ENCODE assay signal across 1 cellular context in the genomic region with DNA sequence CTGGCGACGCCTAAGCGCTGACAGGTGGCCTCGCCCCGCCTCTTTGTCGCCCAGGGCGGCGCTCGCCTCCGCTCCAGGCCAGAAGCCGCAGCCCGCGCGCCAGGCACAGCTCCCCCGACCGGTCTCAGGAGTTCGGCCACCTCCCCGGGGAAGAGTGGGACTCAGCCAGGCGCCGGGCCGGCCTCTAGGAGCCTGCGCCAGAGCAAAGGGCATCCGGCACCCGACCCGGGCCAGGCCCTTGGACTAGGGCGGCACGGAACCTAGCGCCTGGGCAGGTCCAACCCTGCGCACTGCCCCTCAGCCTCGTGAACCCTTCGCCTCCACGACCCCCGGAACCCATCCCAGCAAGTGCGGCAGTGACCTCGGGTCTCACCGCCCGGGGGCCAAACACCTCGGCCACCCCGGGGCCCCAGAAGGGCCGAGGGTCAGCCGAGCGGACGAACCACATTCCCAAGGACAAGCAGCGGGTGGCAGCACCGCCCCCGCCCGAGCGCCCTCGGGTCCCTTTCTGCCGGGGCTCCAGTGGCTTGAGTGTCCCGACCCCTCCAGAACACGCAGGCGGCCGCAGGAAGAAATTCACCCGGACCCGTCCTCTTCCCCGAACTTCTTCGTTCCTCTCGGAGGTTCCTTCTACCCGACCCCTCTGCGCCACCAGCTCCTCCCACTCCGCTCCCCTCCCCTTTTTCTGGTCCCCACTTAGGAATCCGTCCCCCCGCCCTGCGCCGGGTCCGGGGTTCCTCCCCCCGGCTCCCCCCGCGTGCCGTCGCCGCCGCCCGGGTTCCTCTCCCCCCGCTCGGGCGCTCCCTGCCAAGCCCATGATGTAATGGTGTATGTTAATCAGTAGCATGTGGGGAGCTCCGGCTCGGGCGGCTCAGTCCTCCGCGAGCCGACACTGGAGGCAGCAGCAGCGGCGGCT.
TF ChIP-seq lines count a peak whose summit lies in the region.

No MANE protein-coding gene starts in this region.

TF ChIP-seq in HepG2, 621 proteins besides CTCF, POLR2A, EP300 and RAD21 (continued from another document and continues in another):
- TF ChIP-seq, protein P1, sequence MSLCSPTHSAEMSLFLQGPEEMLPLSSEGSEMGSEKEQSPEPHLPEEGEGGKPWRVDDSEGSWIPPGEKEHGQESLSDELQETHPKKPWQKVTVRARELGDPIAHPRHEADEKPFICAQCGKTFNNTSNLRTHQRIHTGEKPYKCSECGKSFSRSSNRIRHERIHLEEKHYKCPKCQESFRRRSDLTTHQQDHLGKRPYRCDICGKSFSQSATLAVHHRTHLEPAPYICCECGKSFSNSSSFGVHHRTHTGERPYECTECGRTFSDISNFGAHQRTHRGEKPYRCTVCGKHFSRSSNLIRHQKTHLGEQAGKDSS (CRISPR knock-in tag; IDR thresholded peaks at IDR 0.05; ENCODE audit: borderline replicate concordance, low read depth): no peak; the same call in none of the 2 replicates
- TF ChIP-seq ZNF781 (CRISPR knock-in tag; IDR thresholded peaks at IDR 0.05; ENCODE audit: borderline replicate concordance, not compliant biosample characterization) (peak; percentile 19), ZNF468 (CRISPR knock-in tag; IDR thresholded peaks at IDR 0.05) (no peak), SNAI1 (CRISPR knock-in tag; IDR thresholded peaks at IDR 0.05; ENCODE audit: borderline replicate concordance) (0 out of 2 replicates have a peak, but pooled peaks have one; percentile 35), ZNF333 (CRISPR knock-in tag; IDR thresholded peaks at IDR 0.05; ENCODE audit: borderline replicate concordance) (peak; percentile 86), BRCA1 (CRISPR knock-in tag; IDR thresholded peaks at IDR 0.05) (peak; percentile 64; the same call in 1 of the 2 replicates), NR2F6 (IDR thresholded peaks at IDR 0.05) (peak; percentile 55; the same call in 1 of the 2 replicates), NR2F6 (CRISPR knock-in tag; IDR thresholded peaks at IDR 0.05) (no peak; the same call in 1 of the 2 replicates), KMT2B (CRISPR knock-in tag; IDR thresholded peaks at IDR 0.05) (peak; percentile 61), KLF9 (CRISPR knock-in tag; IDR thresholded peaks at IDR 0.05; ENCODE audit: low read depth) (no peak)
- TF ChIP-seq, protein P2, sequence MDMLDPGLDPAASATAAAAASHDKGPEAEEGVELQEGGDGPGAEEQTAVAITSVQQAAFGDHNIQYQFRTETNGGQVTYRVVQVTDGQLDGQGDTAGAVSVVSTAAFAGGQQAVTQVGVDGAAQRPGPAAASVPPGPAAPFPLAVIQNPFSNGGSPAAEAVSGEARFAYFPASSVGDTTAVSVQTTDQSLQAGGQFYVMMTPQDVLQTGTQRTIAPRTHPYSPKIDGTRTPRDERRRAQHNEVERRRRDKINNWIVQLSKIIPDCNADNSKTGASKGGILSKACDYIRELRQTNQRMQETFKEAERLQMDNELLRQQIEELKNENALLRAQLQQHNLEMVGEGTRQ (IDR thresholded peaks at IDR 0.05; ENCODE audit: low read depth, low read length): no peak
- TF ChIP-seq, protein P2 (CRISPR knock-in tag; IDR thresholded peaks at IDR 0.05; ENCODE audit: borderline replicate concordance): peak; percentile 52; the same call in 1 of the 2 replicates
- TF ChIP-seq, protein P3, sequence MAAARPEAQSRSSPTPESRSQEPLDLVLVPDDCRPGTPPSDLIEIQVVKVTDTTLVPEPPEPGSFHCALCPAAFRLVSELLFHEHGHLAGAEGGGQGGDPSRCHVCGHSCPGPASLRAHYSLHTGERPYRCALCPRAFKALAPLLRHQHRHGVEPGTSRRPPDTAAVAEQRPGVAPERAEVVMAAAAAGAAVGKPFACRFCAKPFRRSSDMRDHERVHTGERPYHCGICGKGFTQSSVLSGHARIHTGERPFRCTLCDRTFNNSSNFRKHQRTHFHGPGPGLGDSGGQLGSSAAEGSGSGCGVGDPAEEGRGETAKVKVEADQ (CRISPR knock-in tag; IDR thresholded peaks at IDR 0.05; ENCODE audit: borderline replicate concordance): peak; percentile 68; the same call in 1 of the 2 replicates
- TF ChIP-seq, protein P4, sequence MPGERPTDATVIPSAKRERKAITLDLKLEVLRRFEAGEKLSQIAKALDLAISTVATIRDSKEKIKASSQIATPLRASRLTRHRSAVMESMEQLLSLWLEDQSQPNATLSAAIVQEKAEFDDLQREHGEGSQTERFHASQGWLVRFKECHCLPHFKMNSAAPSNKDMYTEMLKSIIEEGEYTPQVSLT (CRISPR knock-in tag; IDR thresholded peaks at IDR 0.05; ENCODE audit: borderline replicate concordance, low read depth): no peak
- TF ChIP-seq, protein P5, sequence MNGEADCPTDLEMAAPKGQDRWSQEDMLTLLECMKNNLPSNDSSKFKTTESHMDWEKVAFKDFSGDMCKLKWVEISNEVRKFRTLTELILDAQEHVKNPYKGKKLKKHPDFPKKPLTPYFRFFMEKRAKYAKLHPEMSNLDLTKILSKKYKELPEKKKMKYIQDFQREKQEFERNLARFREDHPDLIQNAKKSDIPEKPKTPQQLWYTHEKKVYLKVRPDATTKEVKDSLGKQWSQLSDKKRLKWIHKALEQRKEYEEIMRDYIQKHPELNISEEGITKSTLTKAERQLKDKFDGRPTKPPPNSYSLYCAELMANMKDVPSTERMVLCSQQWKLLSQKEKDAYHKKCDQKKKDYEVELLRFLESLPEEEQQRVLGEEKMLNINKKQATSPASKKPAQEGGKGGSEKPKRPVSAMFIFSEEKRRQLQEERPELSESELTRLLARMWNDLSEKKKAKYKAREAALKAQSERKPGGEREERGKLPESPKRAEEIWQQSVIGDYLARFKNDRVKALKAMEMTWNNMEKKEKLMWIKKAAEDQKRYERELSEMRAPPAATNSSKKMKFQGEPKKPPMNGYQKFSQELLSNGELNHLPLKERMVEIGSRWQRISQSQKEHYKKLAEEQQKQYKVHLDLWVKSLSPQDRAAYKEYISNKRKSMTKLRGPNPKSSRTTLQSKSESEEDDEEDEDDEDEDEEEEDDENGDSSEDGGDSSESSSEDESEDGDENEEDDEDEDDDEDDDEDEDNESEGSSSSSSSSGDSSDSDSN (CRISPR knock-in tag; IDR thresholded peaks at IDR 0.05): peak; percentile 99
- TF ChIP-seq, protein P6, sequence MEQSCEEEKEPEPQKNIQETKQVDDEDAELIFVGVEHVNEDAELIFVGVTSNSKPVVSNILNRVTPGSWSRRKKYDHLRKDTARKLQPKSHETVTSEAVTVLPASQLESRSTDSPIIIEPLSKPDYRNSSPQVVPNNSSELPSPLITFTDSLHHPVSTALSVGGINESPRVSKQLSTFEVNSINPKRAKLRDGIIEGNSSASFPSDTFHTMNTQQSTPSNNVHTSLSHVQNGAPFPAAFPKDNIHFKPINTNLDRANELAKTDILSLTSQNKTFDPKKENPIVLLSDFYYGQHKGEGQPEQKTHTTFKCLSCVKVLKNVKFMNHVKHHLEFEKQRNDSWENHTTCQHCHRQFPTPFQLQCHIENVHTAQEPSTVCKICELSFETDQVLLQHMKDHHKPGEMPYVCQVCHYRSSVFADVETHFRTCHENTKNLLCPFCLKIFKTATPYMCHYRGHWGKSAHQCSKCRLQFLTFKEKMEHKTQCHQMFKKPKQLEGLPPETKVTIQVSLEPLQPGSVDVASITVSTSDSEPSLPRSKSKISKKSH (CRISPR knock-in tag; IDR thresholded peaks at IDR 0.05; ENCODE audit: borderline replicate concordance): 0 out of 2 replicates have a peak, but pooled peaks have one; percentile 73
- TF ChIP-seq, protein P7, sequence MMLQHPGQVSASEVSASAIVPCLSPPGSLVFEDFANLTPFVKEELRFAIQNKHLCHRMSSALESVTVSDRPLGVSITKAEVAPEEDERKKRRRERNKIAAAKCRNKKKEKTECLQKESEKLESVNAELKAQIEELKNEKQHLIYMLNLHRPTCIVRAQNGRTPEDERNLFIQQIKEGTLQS (CRISPR knock-in tag; IDR thresholded peaks at IDR 0.05): peak; percentile 33; the same call in 1 of the 2 replicates
- TF ChIP-seq, protein P8, sequence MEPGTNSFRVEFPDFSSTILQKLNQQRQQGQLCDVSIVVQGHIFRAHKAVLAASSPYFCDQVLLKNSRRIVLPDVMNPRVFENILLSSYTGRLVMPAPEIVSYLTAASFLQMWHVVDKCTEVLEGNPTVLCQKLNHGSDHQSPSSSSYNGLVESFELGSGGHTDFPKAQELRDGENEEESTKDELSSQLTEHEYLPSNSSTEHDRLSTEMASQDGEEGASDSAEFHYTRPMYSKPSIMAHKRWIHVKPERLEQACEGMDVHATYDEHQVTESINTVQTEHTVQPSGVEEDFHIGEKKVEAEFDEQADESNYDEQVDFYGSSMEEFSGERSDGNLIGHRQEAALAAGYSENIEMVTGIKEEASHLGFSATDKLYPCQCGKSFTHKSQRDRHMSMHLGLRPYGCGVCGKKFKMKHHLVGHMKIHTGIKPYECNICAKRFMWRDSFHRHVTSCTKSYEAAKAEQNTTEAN (CRISPR knock-in tag; conservative IDR thresholded peaks at IDR 0.05): peak; percentile 78
- TF ChIP-seq, protein P9, sequence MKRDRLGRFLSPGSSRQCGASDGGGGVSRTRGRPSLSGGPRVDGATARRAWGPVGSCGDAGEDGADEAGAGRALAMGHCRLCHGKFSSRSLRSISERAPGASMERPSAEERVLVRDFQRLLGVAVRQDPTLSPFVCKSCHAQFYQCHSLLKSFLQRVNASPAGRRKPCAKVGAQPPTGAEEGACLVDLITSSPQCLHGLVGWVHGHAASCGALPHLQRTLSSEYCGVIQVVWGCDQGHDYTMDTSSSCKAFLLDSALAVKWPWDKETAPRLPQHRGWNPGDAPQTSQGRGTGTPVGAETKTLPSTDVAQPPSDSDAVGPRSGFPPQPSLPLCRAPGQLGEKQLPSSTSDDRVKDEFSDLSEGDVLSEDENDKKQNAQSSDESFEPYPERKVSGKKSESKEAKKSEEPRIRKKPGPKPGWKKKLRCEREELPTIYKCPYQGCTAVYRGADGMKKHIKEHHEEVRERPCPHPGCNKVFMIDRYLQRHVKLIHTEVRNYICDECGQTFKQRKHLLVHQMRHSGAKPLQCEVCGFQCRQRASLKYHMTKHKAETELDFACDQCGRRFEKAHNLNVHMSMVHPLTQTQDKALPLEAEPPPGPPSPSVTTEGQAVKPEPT (CRISPR knock-in tag; IDR thresholded peaks at IDR 0.05; ENCODE audit: low read depth): no peak
- TF ChIP-seq, protein P10, sequence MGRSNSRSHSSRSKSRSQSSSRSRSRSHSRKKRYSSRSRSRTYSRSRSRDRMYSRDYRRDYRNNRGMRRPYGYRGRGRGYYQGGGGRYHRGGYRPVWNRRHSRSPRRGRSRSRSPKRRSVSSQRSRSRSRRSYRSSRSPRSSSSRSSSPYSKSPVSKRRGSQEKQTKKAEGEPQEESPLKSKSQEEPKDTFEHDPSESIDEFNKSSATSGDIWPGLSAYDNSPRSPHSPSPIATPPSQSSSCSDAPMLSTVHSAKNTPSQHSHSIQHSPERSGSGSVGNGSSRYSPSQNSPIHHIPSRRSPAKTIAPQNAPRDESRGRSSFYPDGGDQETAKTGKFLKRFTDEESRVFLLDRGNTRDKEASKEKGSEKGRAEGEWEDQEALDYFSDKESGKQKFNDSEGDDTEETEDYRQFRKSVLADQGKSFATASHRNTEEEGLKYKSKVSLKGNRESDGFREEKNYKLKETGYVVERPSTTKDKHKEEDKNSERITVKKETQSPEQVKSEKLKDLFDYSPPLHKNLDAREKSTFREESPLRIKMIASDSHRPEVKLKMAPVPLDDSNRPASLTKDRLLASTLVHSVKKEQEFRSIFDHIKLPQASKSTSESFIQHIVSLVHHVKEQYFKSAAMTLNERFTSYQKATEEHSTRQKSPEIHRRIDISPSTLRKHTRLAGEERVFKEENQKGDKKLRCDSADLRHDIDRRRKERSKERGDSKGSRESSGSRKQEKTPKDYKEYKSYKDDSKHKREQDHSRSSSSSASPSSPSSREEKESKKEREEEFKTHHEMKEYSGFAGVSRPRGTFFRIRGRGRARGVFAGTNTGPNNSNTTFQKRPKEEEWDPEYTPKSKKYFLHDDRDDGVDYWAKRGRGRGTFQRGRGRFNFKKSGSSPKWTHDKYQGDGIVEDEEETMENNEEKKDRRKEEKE (IDR thresholded peaks at IDR 0.05): no peak
- TF ChIP-seq, protein P11, sequence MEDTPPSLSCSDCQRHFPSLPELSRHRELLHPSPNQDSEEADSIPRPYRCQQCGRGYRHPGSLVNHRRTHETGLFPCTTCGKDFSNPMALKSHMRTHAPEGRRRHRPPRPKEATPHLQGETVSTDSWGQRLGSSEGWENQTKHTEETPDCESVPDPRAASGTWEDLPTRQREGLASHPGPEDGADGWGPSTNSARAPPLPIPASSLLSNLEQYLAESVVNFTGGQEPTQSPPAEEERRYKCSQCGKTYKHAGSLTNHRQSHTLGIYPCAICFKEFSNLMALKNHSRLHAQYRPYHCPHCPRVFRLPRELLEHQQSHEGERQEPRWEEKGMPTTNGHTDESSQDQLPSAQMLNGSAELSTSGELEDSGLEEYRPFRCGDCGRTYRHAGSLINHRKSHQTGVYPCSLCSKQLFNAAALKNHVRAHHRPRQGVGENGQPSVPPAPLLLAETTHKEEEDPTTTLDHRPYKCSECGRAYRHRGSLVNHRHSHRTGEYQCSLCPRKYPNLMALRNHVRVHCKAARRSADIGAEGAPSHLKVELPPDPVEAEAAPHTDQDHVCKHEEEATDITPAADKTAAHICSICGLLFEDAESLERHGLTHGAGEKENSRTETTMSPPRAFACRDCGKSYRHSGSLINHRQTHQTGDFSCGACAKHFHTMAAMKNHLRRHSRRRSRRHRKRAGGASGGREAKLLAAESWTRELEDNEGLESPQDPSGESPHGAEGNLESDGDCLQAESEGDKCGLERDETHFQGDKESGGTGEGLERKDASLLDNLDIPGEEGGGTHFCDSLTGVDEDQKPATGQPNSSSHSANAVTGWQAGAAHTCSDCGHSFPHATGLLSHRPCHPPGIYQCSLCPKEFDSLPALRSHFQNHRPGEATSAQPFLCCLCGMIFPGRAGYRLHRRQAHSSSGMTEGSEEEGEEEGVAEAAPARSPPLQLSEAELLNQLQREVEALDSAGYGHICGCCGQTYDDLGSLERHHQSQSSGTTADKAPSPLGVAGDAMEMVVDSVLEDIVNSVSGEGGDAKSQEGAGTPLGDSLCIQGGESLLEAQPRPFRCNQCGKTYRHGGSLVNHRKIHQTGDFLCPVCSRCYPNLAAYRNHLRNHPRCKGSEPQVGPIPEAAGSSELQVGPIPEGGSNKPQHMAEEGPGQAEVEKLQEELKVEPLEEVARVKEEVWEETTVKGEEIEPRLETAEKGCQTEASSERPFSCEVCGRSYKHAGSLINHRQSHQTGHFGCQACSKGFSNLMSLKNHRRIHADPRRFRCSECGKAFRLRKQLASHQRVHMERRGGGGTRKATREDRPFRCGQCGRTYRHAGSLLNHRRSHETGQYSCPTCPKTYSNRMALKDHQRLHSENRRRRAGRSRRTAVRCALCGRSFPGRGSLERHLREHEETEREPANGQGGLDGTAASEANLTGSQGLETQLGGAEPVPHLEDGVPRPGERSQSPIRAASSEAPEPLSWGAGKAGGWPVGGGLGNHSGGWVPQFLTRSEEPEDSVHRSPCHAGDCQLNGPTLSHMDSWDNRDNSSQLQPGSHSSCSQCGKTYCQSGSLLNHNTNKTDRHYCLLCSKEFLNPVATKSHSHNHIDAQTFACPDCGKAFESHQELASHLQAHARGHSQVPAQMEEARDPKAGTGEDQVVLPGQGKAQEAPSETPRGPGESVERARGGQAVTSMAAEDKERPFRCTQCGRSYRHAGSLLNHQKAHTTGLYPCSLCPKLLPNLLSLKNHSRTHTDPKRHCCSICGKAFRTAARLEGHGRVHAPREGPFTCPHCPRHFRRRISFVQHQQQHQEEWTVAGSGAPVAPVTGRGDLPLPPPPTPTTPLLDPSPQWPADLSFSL (CRISPR knock-in tag; IDR thresholded peaks at IDR 0.05): no peak
